22 cellular contexts compared by ENCODE assay signal in the genomic region with DNA sequence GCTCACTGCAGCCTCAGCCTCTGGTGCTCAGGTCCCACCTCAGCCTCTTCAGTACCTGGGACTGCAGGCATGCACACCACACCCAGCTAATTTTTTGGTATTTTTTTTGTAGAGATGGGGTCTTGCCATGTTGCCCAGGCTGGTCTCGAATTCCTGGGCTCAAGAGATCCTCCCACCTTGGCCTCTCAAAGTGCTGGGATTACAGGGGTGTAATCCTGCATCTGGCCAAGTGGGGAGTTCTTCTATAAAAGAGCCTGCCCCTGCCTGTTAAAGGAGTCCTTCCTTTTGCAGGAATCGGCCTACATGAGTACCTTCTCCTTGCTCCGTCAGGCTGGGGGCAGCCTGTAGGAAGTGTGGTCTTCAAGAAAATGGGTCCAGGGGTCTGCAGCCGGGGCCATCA.
"Had no signal": no experiment of that assay in that cellular context is flagged by ENCODE, and none has a peak within 500 bp of the region (broad histone marks: within the 10 kb centered on the region; RNA-seq: fewer than 3 reads in every experiment).

No MANE protein-coding gene starts in this region.

- H3K27me3 ChIP-seq: SJSA1 had no signal

- ATAC-seq: activated CD8-positive, alpha-beta T cell treated with anti-CD3 and anti-CD28 coated beads, Interleukin-2, amount 10 ng/mL, durations not matched to agents 7 days and 5 days; activated naive CD4-positive, alpha-beta T cell treated with anti-CD3 and anti-CD28 coated beads, Interleukin-2, amount 50 U/mL, for 72 hours; activated naive CD8-positive, alpha-beta T cell treated with anti-CD3 and anti-CD28 coated beads, Interleukin-2, amount 50 U/mL, for 24 hours; PC-3; SK-N-SH treated with all-trans-retinoic acid at 6 μM for 48 hours had no signal

- DNase-seq: activated CD4-positive, alpha-beta T cell treated with anti-CD3 and anti-CD28 coated beads for 48 hours; activated CD4-positive, alpha-beta T cell treated with anti-CD3 and anti-CD28 coated beads, Interleukin-2, amount 50 U/mL, for 4 hours; activated CD4-positive, CD25-positive, alpha-beta regulatory T cell treated with anti-CD3 and anti-CD28 coated beads, Interleukin-2, amount 50 U/mL, for 72 hours; activated CD8-positive, alpha-beta memory T cell treated with anti-CD3 and anti-CD28 coated beads, Interleukin-2, amount 50 U/mL, for 48 hours; activated CD8-positive, alpha-beta T cell treated with anti-CD3 and anti-CD28 coated beads, Interleukin-2, amount 10 ng/mL, durations not matched to agents 7 days and 5 days; activated naive CD4-positive, alpha-beta T cell treated with Interleukin-2 at 50 U/mL for 16 hours; activated naive CD8-positive, alpha-beta T cell treated with anti-CD3 and anti-CD28 coated beads, Interleukin-2, amount 50 U/mL, for 24 hours; activated T-cell treated with anti-CD3 and anti-CD28 coated beads, Interleukin-2, amount 50 U/mL, for 1 hour; amniotic stem cell; NCI-H1092; NCI-H1417; NCI-H2029; NCI-H2107; NCI-H2171 treated with DMSO at 0.1 percent for 48 hours; NCI-H226; NCI-H526; PC-3; SHP77; SW 1271 had no signal

- H3K27ac ChIP-seq: SJSA1 had no signal

- H3K4me3 ChIP-seq: SJSA1 had no signal

- H3K9me3 ChIP-seq: SJSA1 had no signal

- H3K36me3 ChIP-seq: SJSA1 had no signal
